Comparison of ENCODE assay signal across 3 cellular contexts in the genomic region with DNA sequence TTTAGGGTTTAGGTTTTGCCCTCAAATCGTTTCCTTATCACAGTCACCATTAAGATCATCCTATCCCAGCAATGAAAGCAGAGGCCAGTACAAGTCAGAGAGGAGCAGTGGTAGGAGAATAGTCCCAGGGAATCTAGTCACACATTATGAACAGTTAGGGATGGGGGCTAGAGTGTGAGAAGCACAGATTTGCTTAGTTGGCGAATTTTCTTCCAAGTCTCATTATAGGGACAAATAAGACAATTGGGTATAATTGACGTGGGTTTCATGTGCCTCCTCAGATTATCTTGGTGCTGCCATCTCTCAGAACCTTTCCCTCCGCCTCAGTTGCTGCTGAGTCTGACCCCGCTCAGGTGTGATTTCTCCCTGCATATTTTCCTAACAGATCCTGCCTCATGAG.
TF ChIP-seq lines count a peak whose summit lies in the region.

No MANE protein-coding gene starts in this region.

TF ChIP-seq in A549, 52 proteins besides CTCF, POLR2A, EP300 and RAD21:
- TF ChIP-seq, protein P1, sequence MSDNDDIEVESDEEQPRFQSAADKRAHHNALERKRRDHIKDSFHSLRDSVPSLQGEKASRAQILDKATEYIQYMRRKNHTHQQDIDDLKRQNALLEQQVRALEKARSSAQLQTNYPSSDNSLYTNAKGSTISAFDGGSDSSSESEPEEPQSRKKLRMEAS (IDR thresholded peaks at IDR 0.05), result no peak
- TF ChIP-seq, protein P2, sequence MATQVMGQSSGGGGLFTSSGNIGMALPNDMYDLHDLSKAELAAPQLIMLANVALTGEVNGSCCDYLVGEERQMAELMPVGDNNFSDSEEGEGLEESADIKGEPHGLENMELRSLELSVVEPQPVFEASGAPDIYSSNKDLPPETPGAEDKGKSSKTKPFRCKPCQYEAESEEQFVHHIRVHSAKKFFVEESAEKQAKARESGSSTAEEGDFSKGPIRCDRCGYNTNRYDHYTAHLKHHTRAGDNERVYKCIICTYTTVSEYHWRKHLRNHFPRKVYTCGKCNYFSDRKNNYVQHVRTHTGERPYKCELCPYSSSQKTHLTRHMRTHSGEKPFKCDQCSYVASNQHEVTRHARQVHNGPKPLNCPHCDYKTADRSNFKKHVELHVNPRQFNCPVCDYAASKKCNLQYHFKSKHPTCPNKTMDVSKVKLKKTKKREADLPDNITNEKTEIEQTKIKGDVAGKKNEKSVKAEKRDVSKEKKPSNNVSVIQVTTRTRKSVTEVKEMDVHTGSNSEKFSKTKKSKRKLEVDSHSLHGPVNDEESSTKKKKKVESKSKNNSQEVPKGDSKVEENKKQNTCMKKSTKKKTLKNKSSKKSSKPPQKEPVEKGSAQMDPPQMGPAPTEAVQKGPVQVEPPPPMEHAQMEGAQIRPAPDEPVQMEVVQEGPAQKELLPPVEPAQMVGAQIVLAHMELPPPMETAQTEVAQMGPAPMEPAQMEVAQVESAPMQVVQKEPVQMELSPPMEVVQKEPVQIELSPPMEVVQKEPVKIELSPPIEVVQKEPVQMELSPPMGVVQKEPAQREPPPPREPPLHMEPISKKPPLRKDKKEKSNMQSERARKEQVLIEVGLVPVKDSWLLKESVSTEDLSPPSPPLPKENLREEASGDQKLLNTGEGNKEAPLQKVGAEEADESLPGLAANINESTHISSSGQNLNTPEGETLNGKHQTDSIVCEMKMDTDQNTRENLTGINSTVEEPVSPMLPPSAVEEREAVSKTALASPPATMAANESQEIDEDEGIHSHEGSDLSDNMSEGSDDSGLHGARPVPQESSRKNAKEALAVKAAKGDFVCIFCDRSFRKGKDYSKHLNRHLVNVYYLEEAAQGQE (IDR thresholded peaks at IDR 0.05), result no peak
- TF ChIP-seq MAFK (IDR thresholded peaks at IDR 0.05; ENCODE audit: partially characterized antibody) (peak; percentile 38), FOSB (CRISPR knock-in tag; IDR thresholded peaks at IDR 0.05) (no peak)

TF ChIP-seq in IMR-90, 13 proteins besides CTCF, POLR2A, EP300 and RAD21:
- TF ChIP-seq MAFK (IDR thresholded peaks at IDR 0.05; ENCODE audit: low read depth, low read length), result peak; percentile 80
- no peak for TF ChIP-seq BHLHE40 (IDR thresholded peaks at IDR 0.05; ENCODE audit: low read depth, low read length)
- TF ChIP-seq, protein P3, sequence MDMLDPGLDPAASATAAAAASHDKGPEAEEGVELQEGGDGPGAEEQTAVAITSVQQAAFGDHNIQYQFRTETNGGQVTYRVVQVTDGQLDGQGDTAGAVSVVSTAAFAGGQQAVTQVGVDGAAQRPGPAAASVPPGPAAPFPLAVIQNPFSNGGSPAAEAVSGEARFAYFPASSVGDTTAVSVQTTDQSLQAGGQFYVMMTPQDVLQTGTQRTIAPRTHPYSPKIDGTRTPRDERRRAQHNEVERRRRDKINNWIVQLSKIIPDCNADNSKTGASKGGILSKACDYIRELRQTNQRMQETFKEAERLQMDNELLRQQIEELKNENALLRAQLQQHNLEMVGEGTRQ (IDR thresholded peaks at IDR 0.05; ENCODE audit: low read depth, low read length), result no peak
- no peak for TF ChIP-seq CHD1 (IDR thresholded peaks at IDR 0.05; ENCODE audit: low read depth, low read length)
- TF ChIP-seq CEBPB (IDR thresholded peaks at IDR 0.05; ENCODE audit: low read depth, low read length), result no peak
- TF ChIP-seq, protein P4, sequence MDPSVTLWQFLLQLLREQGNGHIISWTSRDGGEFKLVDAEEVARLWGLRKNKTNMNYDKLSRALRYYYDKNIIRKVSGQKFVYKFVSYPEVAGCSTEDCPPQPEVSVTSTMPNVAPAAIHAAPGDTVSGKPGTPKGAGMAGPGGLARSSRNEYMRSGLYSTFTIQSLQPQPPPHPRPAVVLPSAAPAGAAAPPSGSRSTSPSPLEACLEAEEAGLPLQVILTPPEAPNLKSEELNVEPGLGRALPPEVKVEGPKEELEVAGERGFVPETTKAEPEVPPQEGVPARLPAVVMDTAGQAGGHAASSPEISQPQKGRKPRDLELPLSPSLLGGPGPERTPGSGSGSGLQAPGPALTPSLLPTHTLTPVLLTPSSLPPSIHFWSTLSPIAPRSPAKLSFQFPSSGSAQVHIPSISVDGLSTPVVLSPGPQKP (IDR thresholded peaks at IDR 0.05; ENCODE audit: borderline replicate concordance, low read depth, low read length), result no peak
- no peak for TF ChIP-seq RCOR1 (IDR thresholded peaks at IDR 0.05; ENCODE audit: insufficient replicate concordance, low read length)

TF ChIP-seq in K562, 482 proteins besides CTCF, POLR2A, EP300 and RAD21:
- TF ChIP-seq MAFF (IDR thresholded peaks at IDR 0.05; ENCODE audit: low read length) (peak; percentile 47), GTF2E2 (tag; IDR thresholded peaks at IDR 0.05) (no peak), MAFK (IDR thresholded peaks at IDR 0.05; ENCODE audit: low read length) (peak; percentile 36), MAFG (tag; conservative IDR thresholded peaks at IDR 0.05) (peak; percentile 39; the same call in 1 of the 2 replicates)
- TF ChIP-seq, protein P5, sequence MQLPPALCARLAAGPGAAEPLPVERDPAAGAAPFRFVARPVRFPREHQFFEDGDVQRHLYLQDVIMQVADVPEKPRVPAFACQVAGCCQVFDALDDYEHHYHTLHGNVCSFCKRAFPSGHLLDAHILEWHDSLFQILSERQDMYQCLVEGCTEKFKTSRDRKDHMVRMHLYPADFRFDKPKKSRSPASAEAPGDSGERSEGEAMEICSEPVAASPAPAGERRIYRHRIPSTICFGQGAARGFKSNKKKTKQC (CRISPR knock-in tag; IDR thresholded peaks at IDR 0.05), result no peak
